In genomic region chr10:124043310-124044142, GRCh38 we compare ENCODE assay signal across 9 cellular contexts. TPM values are rescaled to one million over a fixed set of nuclear protein-coding genes. Genes with fewer than 3 reads are reported as not detected.
DNase-seq lines count a peak whose midpoint lies in the region; ATAC-seq and TF ChIP-seq lines count a peak whose summit lies in the region.
"Had no signal": no experiment of that assay in that cellular context is flagged by ENCODE, and none has a peak within 500 bp of the region (broad histone marks: within the 10 kb centered on the region; RNA-seq: fewer than 3 reads in every experiment).

No MANE protein-coding gene starts in this region.

- H3K4me1 Mint-ChIP-seq in endodermal cell: peaks cover 3% of the 10 kb centered on the region

- peak overlapping the region; percentile 39; the same call in 1 of the 2 replicates for H3K4me2 ChIP-seq in OCI-LY1 (ENCODE audit: low read length)

- H3K4me3 ChIP-seq in OCI-LY1 (ENCODE audit: low read depth, low read length, poor library complexity, severe bottlenecking): no peak overlapping the region
- no peak overlapping the region for H3K4me3 ChIP-seq in endodermal cell (ENCODE audit: low read length)

- H3K9ac ChIP-seq in OCI-LY1 (ENCODE audit: low read length) (peak overlapping the region; percentile 9; the same call in 1 of the 2 replicates), endodermal cell (ENCODE audit: extremely low read depth, low read length, poor library complexity, severe bottlenecking) (no peak overlapping the region)

- H3K27ac ChIP-seq in OCI-LY1 (ENCODE audit: low read depth, low read length, poor library complexity, severe bottlenecking) (peak overlapping the region; percentile 83), endodermal cell (ENCODE audit: low read depth, low read length) (no peak overlapping the region)

- no peak overlapping the region for H3K27ac Mint-ChIP-seq in endodermal cell

- ATAC-seq in GM18909 (IDR thresholded peaks at IDR 0.05; ENCODE audit: poor library complexity, unreplicated experiment) (peak; percentile 84), HG02678 (IDR thresholded peaks at IDR 0.05; ENCODE audit: unreplicated experiment) (peak; percentile 90), omental fat pad (ENCODE audit: low FRiP score) (no peak)

- WGBS in endodermal cell (ENCODE audit: insufficient coverage in 1 of 2, insufficient read length in 1 of 2), 2 experiments: 86 to 92% methylated on average over 8 to 12 of the region's 12 CpGs

- H3K79me2 ChIP-seq in OCI-LY1 (ENCODE audit: insufficient read depth, low read length): no peaks in the 10 kb centered on the region

- peak; percentile 21 for DNase-seq in midbrain (lab: John Stamatoyannopoulos, UW)
- DNase-seq in omental fat pad (ENCODE audit: low spot score): no peak
- no peak for DNase-seq in NCI-H510A (lab: John Stamatoyannopoulos, UW)
- DNase-seq in NCI-H446 treated with DMSO at 0.1 percent for 48 hours (lab: John Stamatoyannopoulos, UW): no peak
- no peak for DNase-seq in endodermal cell
- DNase-seq: effector CD4-positive, alpha-beta T cell had no signal

- H3K9me2 ChIP-seq in OCI-LY1 (ENCODE audit: low read depth, low read length): no peaks in the 10 kb centered on the region

- peaks cover 21% of the 10 kb centered on the region for H3K4me1 ChIP-seq in OCI-LY1 (ENCODE audit: insufficient read depth, low read length, severe bottlenecking)
- H3K4me1 ChIP-seq in endodermal cell (ENCODE audit: control insufficient read depth, insufficient read depth, low read length): no peaks in the 10 kb centered on the region

- H3K27me3 ChIP-seq in OCI-LY1 (ENCODE audit: insufficient read depth, low read length): no peaks in the 10 kb centered on the region
- H3K27me3 ChIP-seq in endodermal cell (ENCODE audit: control insufficient read depth, insufficient read depth, low read length, poor library complexity, severe bottlenecking): no peaks in the 10 kb centered on the region

- H3K27me3 Mint-ChIP-seq in endodermal cell (ENCODE audit: insufficient read depth): peaks cover 2% of the 10 kb centered on the region

- no peak for TF ChIP-seq CTCF in OCI-LY1 (IDR thresholded peaks at IDR 0.05; ENCODE audit: low read length)
- TF ChIP-seq CTCF in omental fat pad (IDR thresholded peaks at IDR 0.05): no peak
- TF ChIP-seq CTCF in endodermal cell (conservative IDR thresholded peaks at IDR 0.05): no peak

- no peaks in the 10 kb centered on the region for H3F3A ChIP-seq in OCI-LY1 (ENCODE audit: insufficient read depth, low read length)

- H2AFZ ChIP-seq in OCI-LY1 (ENCODE audit: low read length): no peak overlapping the region

- H3K9me3 Mint-ChIP-seq in endodermal cell: no peaks in the 10 kb centered on the region

- H3K36me3 Mint-ChIP-seq in endodermal cell (ENCODE audit: low read depth): peaks cover 23% of the 10 kb centered on the region

- peaks cover 31% of the 10 kb centered on the region for H3K36me3 ChIP-seq in OCI-LY1 (ENCODE audit: insufficient read depth, low read length)
- H3K36me3 ChIP-seq in endodermal cell (ENCODE audit: control insufficient read depth, insufficient read depth, low read length): peaks cover 8% of the 10 kb centered on the region

- H3K9me3 ChIP-seq in OCI-LY1 (ENCODE audit: low read length) (no peaks in the 10 kb centered on the region), endodermal cell (ENCODE audit: control insufficient read depth, low read length) (no peaks in the 10 kb centered on the region)

- no peak overlapping the region for H3K4me3 Mint-ChIP-seq in endodermal cell

- no peaks in the 10 kb centered on the region for H4K20me1 ChIP-seq in OCI-LY1 (ENCODE audit: insufficient read depth, low read length)

RNA-seq across cellular contexts. Expression of gene CHST15, which starts 49.9 kb away (rescaled TPM):
- total RNA-seq in omental fat pad (10 to 100 TPM; 35.7 to 69.5 (median 51.1) TPM), endodermal cell (10 to 100 TPM in 1 of 2 donors, 1 to 10 TPM in 1; 7.5 to 14.9 TPM)
- polyA plus RNA-seq in endodermal cell (2013, experiment 1 of 2): 8.9 TPM
- polyA plus RNA-seq in endodermal cell (2013, experiment 2 of 2): 10.0 TPM
